In genomic region chr4:27716693-27717505, GRCh38 we compare ENCODE assay signal across 14 cellular contexts.
"Had no signal": no experiment of that assay in that cellular context is flagged by ENCODE, and none has a peak within 500 bp of the region (broad histone marks: within the 10 kb centered on the region; RNA-seq: fewer than 3 reads in every experiment).

No MANE protein-coding gene starts in this region.

- H3K36me3 ChIP-seq: ascending aorta, lower lobe of right lung, neutrophil, WERI-Rb-1 had no signal

- DNase-seq: activated CD4-positive, alpha-beta memory T cell treated with anti-CD3 and anti-CD28 coated beads, Interleukin-2, amount 10 ng/mL, durations not matched to agents 7 days and 5 days; activated CD4-positive, alpha-beta T cell treated with anti-CD3 and anti-CD28 coated beads for 4 hours; activated naive CD4-positive, alpha-beta T cell treated with anti-CD3 and anti-CD28 coated beads, Interleukin-2, amount 10 ng/mL, durations not matched to agents 7 days and 5 days; activated T-cell treated with anti-CD3 and anti-CD28 coated beads, Interleukin-2, amount 50 U/mL, for 24 hours; lower lobe of right lung; naive B cell; stimulated activated CD4-positive, alpha-beta T cell treated with anti-CD3 and anti-CD28 coated beads, Interleukin-4, amount 100 ng/mL, for 24 hours; stimulated activated naive CD4-positive, alpha-beta T cell; trophoblast cell; WERI-Rb-1 had no signal

- H3K4me1 ChIP-seq: ascending aorta, lower lobe of right lung, parathyroid adenoma had no signal

- H3K27me3 ChIP-seq: ascending aorta, neutrophil had no signal

- H3K4me3 ChIP-seq: ascending aorta, lower lobe of right lung, skin epidermis had no signal

- H3K79me2 ChIP-seq: parathyroid adenoma had no signal

- H3K36me3 Mint-ChIP-seq: activated naive CD4-positive, alpha-beta T cell treated with anti-CD3 and anti-CD28 coated beads, Interleukin-2, amount 10 ng/mL, durations not matched to agents 7 days and 5 days; naive B cell had no signal

- H3K4me3 Mint-ChIP-seq: activated CD4-positive, alpha-beta memory T cell treated with anti-CD3 and anti-CD28 coated beads, Interleukin-2, amount 10 ng/mL, durations not matched to agents 7 days and 5 days; activated naive CD4-positive, alpha-beta T cell treated with anti-CD3 and anti-CD28 coated beads, Interleukin-2, amount 10 ng/mL, durations not matched to agents 7 days and 5 days; activated T-cell treated with anti-CD3 and anti-CD28 coated beads, Interleukin-2, amount 50 U/mL, for 24 hours; naive B cell had no signal

- H3K27ac ChIP-seq: ascending aorta, lower lobe of right lung, neutrophil, parathyroid adenoma, skin epidermis, WERI-Rb-1 had no signal

- H3K27ac Mint-ChIP-seq: activated CD4-positive, alpha-beta memory T cell treated with anti-CD3 and anti-CD28 coated beads, Interleukin-2, amount 10 ng/mL, durations not matched to agents 7 days and 5 days; activated naive CD4-positive, alpha-beta T cell treated with anti-CD3 and anti-CD28 coated beads, Interleukin-2, amount 10 ng/mL, durations not matched to agents 7 days and 5 days; activated T-cell treated with anti-CD3 and anti-CD28 coated beads, Interleukin-2, amount 50 U/mL, for 24 hours; naive B cell had no signal

- H2AFZ ChIP-seq: parathyroid adenoma had no signal

- H3K27me3 Mint-ChIP-seq: activated CD4-positive, alpha-beta memory T cell treated with anti-CD3 and anti-CD28 coated beads, Interleukin-2, amount 10 ng/mL, durations not matched to agents 7 days and 5 days; activated naive CD4-positive, alpha-beta T cell treated with anti-CD3 and anti-CD28 coated beads, Interleukin-2, amount 10 ng/mL, durations not matched to agents 7 days and 5 days; activated T-cell treated with anti-CD3 and anti-CD28 coated beads, Interleukin-2, amount 50 U/mL, for 24 hours; naive B cell had no signal

- H3K9me3 ChIP-seq: ascending aorta, lower lobe of right lung, neutrophil had no signal

- H3K4me1 Mint-ChIP-seq: activated CD4-positive, alpha-beta memory T cell treated with anti-CD3 and anti-CD28 coated beads, Interleukin-2, amount 10 ng/mL, durations not matched to agents 7 days and 5 days; activated naive CD4-positive, alpha-beta T cell treated with anti-CD3 and anti-CD28 coated beads, Interleukin-2, amount 10 ng/mL, durations not matched to agents 7 days and 5 days; naive B cell had no signal
